ENCODE assay signal across 16 cellular contexts in the genomic region with DNA sequence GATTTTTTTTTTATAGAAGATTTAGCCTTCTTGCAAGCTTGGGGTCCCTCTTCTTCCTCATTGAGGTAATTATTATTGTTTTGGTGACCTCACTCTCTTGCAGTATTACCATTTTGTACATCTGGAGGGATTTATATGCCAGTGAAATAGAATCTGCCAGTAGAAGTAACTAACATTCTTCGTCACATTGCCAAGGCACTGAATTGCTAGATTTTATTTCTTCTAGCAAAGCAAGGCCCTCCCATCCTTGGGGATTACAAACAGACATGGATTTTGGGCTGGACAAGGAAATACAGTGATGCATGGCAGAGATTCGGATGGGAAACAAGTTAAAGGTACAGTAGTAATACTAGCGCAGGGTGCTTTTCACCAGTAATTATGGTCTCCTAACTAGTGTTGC. TPM values are rescaled to one million over a fixed set of nuclear protein-coding genes. Genes with fewer than 3 reads are reported as not detected.
DNase-seq lines count a peak whose midpoint lies in the region; ATAC-seq and TF ChIP-seq lines count a peak whose summit lies in the region.
"Had no signal": no experiment of that assay in that cellular context is flagged by ENCODE, and none has a peak within 500 bp of the region (broad histone marks: within the 10 kb centered on the region; RNA-seq: fewer than 3 reads in every experiment).

No MANE protein-coding gene starts in this region.

- peaks cover 72% of the 10 kb centered on the region for H3K4me1 Mint-ChIP-seq in nephron
- no peaks in the 10 kb centered on the region for H3K4me1 Mint-ChIP-seq in activated CD4-positive, alpha-beta T cell treated with anti-CD3 and anti-CD28 coated beads, Interleukin-2, amount 10 ng/mL, durations not matched to agents 24 days and 14 days

- peak overlapping the region in 2 of 3 experiments; percentile 66 to 79 for H3K4me3 Mint-ChIP-seq in nephron
- H3K4me3 Mint-ChIP-seq in activated CD4-positive, alpha-beta T cell treated with anti-CD3 and anti-CD28 coated beads, Interleukin-2, amount 10 ng/mL, durations not matched to agents 24 days and 14 days = no peak overlapping the region
- H3K4me3 Mint-ChIP-seq: CD4-positive, alpha-beta T cell; GM23338 had no signal

- TF ChIP-seq CTCF in right atrium auricular region (IDR thresholded peaks at IDR 0.05) (no peak), fibroblast of the aortic adventitia (IDR thresholded peaks at IDR 0.05; ENCODE audit: insufficient read depth, low read length) (no peak), nephron (IDR thresholded peaks at IDR 0.05; ENCODE audit: unreplicated experiment in 3 of 3) (no peak), tibial artery (IDR thresholded peaks at IDR 0.05) (no peak)

- H3K4me3 ChIP-seq in right atrium auricular region = no peak overlapping the region
- H3K4me3 ChIP-seq in fibroblast of the aortic adventitia (ENCODE audit: low read depth, low read length) = no peak overlapping the region
- H3K4me3 ChIP-seq in tibial artery = no peak overlapping the region
- H3K4me3 ChIP-seq: GM23338 had no signal

- intact Hi-C loops in Right ventricle myocardium inferior (cut with DNase I) (no loop called here), tibial artery (cut with DNase I; ENCODE audit: low total_unique reads) (loop anchor here (5.0 kb wide), 1 partner anchor 61 kb away; no protein-coding TSS in a partner anchor)
- intact Hi-C loops in activated CD4-positive, alpha-beta T cell treated with anti-CD3 and anti-CD28 coated beads, Interleukin-2, amount 10 ng/mL, durations not matched to agents 24 days and 14 days (cut with micrococcal nuclease) = no loop called here

- no peaks in the 10 kb centered on the region for H3K9me3 ChIP-seq in right atrium auricular region
- no peaks in the 10 kb centered on the region for H3K9me3 ChIP-seq in tibial artery
- H3K9me3 ChIP-seq: Caco-2 had no signal

- H3K36me3 ChIP-seq in right atrium auricular region = peaks cover 2% of the 10 kb centered on the region
- peaks cover 0 to 6% (median 0%) of the 10 kb centered on the region in 3 donors for H3K36me3 ChIP-seq in tibial artery

- H3K27ac ChIP-seq in right atrium auricular region (peak overlapping the region; percentile 87 to 90), tibial artery (peak overlapping the region; percentile 37 to 94)
- H3K27ac ChIP-seq: C4-2B had no signal

- H3K9me3 Mint-ChIP-seq in nephron = no peaks in the 10 kb centered on the region
- H3K9me3 Mint-ChIP-seq in activated CD4-positive, alpha-beta T cell treated with anti-CD3 and anti-CD28 coated beads, Interleukin-2, amount 10 ng/mL, durations not matched to agents 24 days and 14 days = no peaks in the 10 kb centered on the region
- H3K9me3 Mint-ChIP-seq: CD4-positive, alpha-beta T cell; GM23338 had no signal

- no peaks in the 10 kb centered on the region for H3K27me3 ChIP-seq in right atrium auricular region
- H3K27me3 ChIP-seq in tibial artery = no peaks in the 10 kb centered on the region

- no peak for TF ChIP-seq POLR2A in GM18505 (IDR thresholded peaks at IDR 0.05; ENCODE audit: borderline replicate concordance, extremely low read depth, insufficient read depth, insufficient read length)

- H3K4me1 ChIP-seq in right atrium auricular region (peaks cover 0 to 69% of the 10 kb centered on the region in 2 donors), tibial artery (peaks cover 0 to 93% (median 59%) of the 10 kb centered on the region in 4 donors)
- H3K4me1 ChIP-seq: Caco-2 had no signal

- DNase-seq in right atrium auricular region (ENCODE audit: low spot score) (no peak), Right ventricle myocardium inferior (ENCODE audit: missing footprints) (no peak), fibroblast of the aortic adventitia (ENCODE audit: low read depth) (peak; percentile 47), tibial artery (no peak), SW 1271 (lab: John Stamatoyannopoulos, UW) (no peak)
- no peak for DNase-seq in activated CD4-positive, alpha-beta T cell treated with anti-CD3 and anti-CD28 coated beads, Interleukin-2, amount 10 ng/mL, durations not matched to agents 24 days and 14 days
- DNase-seq: AML-193; Caco-2; CD4-positive, alpha-beta T cell; HCEC 1CT had no signal

- H3K36me3 Mint-ChIP-seq in nephron (ENCODE audit: low read depth) = peaks cover 61% of the 10 kb centered on the region
- no peaks in the 10 kb centered on the region for H3K36me3 Mint-ChIP-seq in activated CD4-positive, alpha-beta T cell treated with anti-CD3 and anti-CD28 coated beads, Interleukin-2, amount 10 ng/mL, durations not matched to agents 24 days and 14 days (ENCODE audit: low read depth)

- H3K27me3 Mint-ChIP-seq in nephron (ENCODE audit: low read depth) = no peaks in the 10 kb centered on the region
- peaks cover 22% of the 10 kb centered on the region for H3K27me3 Mint-ChIP-seq in activated CD4-positive, alpha-beta T cell treated with anti-CD3 and anti-CD28 coated beads, Interleukin-2, amount 10 ng/mL, durations not matched to agents 24 days and 14 days

- peak overlapping the region; percentile 42 to 73 (median 57) for H3K27ac Mint-ChIP-seq in nephron
- H3K27ac Mint-ChIP-seq in activated CD4-positive, alpha-beta T cell treated with anti-CD3 and anti-CD28 coated beads, Interleukin-2, amount 10 ng/mL, durations not matched to agents 24 days and 14 days = no peak overlapping the region
- H3K27ac Mint-ChIP-seq: CD4-positive, alpha-beta T cell; GM23338 had no signal

- no peak for ATAC-seq in Right ventricle myocardium inferior
- no peak for ATAC-seq in GM18505 (IDR thresholded peaks at IDR 0.05; ENCODE audit: unreplicated experiment)
- ATAC-seq: GM23338 had no signal

RNA-seq across cellular contexts. Expression of gene ADAMTS15, which starts 7.8 kb away (rescaled TPM):
- 10 to 100 TPM; 17.5 to 21.2 TPM for total RNA-seq in right atrium auricular region
- total RNA-seq in Right ventricle myocardium inferior = 45.6 TPM
- total RNA-seq in fibroblast of the aortic adventitia (ENCODE audit: low replicate concordance) = 8.6 and 30.8 TPM in 2 replicates
- 0.02 TPM in 1 of 2 replicates, not detected in the other for total RNA-seq in activated CD4-positive, alpha-beta T cell treated with anti-CD3 and anti-CD28 coated beads, Interleukin-2, amount 10 ng/mL, durations not matched to agents 24 days and 14 days
- total RNA-seq: HT-29 had no signal

RNA-seq across cellular contexts. Expression of gene ADAMTS8, which starts 27.9 kb away (rescaled TPM):
- 1 to 10 TPM; 2.5 to 7.8 TPM for total RNA-seq in right atrium auricular region
- total RNA-seq in Right ventricle myocardium inferior = 0.57 TPM
- total RNA-seq in fibroblast of the aortic adventitia (ENCODE audit: low replicate concordance) = 2.6 TPM in 1 of 2 replicates, not detected in the other
- not detected in 2 replicates for total RNA-seq in activated CD4-positive, alpha-beta T cell treated with anti-CD3 and anti-CD28 coated beads, Interleukin-2, amount 10 ng/mL, durations not matched to agents 24 days and 14 days
- total RNA-seq: A172; Caco-2; CD4-positive, alpha-beta T cell; HT-29 had no signal
